11 cellular contexts compared by ENCODE assay signal in the genomic region with DNA sequence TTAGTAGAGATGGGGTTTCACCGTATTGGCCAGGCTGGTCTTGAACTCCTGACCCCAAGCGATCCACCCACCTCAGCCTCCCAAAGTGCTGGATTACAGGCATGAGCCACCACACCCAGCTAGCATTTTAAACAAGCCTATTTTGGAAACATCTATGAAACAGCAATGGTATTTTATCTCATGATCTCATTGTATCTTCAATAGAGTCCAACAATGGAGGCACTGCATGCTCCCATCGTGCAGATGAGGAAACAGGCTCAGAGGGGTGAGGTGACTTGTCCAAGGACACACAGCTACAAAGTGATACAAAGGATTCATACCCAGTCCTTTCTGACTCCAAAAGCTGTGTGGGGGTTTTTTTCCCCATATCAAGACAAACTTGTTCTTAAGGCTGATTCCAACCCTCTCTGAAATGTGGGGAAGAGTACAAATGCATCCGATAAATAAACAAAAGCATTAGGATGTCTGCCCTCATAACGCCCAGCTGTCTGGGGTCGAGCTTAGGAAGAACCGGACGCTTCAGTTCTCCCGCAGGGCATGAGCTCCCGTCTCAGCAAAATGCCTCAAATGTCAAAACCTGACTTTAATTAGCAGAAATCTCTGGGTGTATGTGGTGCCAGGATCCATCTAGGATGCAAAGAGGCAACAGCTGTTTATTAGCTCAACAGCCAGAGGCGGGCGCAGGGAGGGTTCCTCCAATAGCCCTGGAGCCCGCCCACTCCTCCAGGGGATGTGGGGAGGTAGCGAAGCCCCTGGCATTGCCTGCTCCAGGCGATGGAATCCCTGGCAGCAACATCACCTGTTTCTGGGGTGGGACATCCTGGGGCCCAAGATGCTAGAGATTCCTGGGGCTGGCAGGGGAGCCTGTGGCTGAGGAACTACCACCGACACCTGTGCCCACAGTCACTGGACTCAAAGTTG.
"Had no signal": no experiment of that assay in that cellular context is flagged by ENCODE, and none has a peak within 500 bp of the region (broad histone marks: within the 10 kb centered on the region; RNA-seq: fewer than 3 reads in every experiment).

No MANE protein-coding gene starts in this region.

- H3K27me3 ChIP-seq: sigmoid colon had no signal

- ATAC-seq: activated CD4-positive, CD25-positive, alpha-beta regulatory T cell treated with anti-CD3 and anti-CD28 coated beads, Interleukin-2, amount 50 U/mL, for 24 hours; activated naive CD4-positive, alpha-beta T cell treated with anti-CD3 and anti-CD28 coated beads, Interleukin-2, amount 50 U/mL, for 72 hours; left lobe of liver; psoas muscle had no signal

- H3K36me3 ChIP-seq: sigmoid colon had no signal

- H3K4me3 ChIP-seq: psoas muscle, sigmoid colon had no signal

- H3K9me3 ChIP-seq: psoas muscle, sigmoid colon had no signal

- DNase-seq: amygdala; glutamatergic neuron; psoas muscle; sigmoid colon; stimulated activated CD4-positive, alpha-beta T cell treated with anti-CD3 and anti-CD28 coated beads, Interleukin-12 subunit alpha, Interleukin-12 subunit beta, amount 100 ng/mL, for 4 hours; stimulated activated CD4-positive, alpha-beta T cell treated with anti-CD3 and anti-CD28 coated beads, Interleukin-2, amount 100 ng/mL, for 48 hours; stimulated activated naive CD4-positive, alpha-beta T cell treated with Interleukin-2 at 50 U/mL for 16 hours had no signal

- H3K27ac ChIP-seq: psoas muscle, sigmoid colon had no signal

- FAIRE-seq: islet of Langerhans had no signal

- H3K4me1 ChIP-seq: psoas muscle had no signal
